In genomic region chr16:86357303-86357702, GRCh38 we compare ENCODE assay signal across 20 cellular contexts.
"Had no signal": no experiment of that assay in that cellular context is flagged by ENCODE, and none has a peak within 500 bp of the region (broad histone marks: within the 10 kb centered on the region; RNA-seq: fewer than 3 reads in every experiment).

No MANE protein-coding gene starts in this region.

- H3K27ac ChIP-seq: colonic mucosa, esophagus squamous epithelium, gastroesophageal sphincter, neutrophil, psoas muscle, skin epidermis, suprapubic skin, thyroid gland, upper lobe of left lung, uterus had no signal

- H3K4me3 Mint-ChIP-seq: memory B cell, nephron progenitor cell had no signal

- H3K27ac Mint-ChIP-seq: memory B cell; naive thymus-derived CD4-positive, alpha-beta T cell; nephron progenitor cell had no signal

- H3K27me3 ChIP-seq: colonic mucosa, gastroesophageal sphincter, thyroid gland, upper lobe of left lung, uterus had no signal

- DNase-seq: colonic mucosa; dermis blood vessel endothelial cell; esophagus squamous epithelium; foreskin fibroblast; glutamatergic neuron; left colon; naive thymus-derived CD4-positive, alpha-beta T cell; nephron progenitor cell; psoas muscle; stimulated activated CD4-positive, alpha-beta T cell treated with anti-CD3 and anti-CD28 coated beads, Interleukin-12 subunit alpha, Interleukin-12 subunit beta, amount 100 ng/mL, for 4 hours; stimulated activated naive CD4-positive, alpha-beta T cell treated with Interleukin-2 at 50 U/mL for 16 hours; thyroid gland; upper lobe of left lung; uterus had no signal

- H3K4me3 ChIP-seq: colonic mucosa, esophagus squamous epithelium, gastroesophageal sphincter, psoas muscle, skin epidermis, suprapubic skin, thyroid gland, upper lobe of left lung, uterus had no signal

- H3K4me1 Mint-ChIP-seq: memory B cell; naive thymus-derived CD4-positive, alpha-beta T cell had no signal

- H3K36me3 ChIP-seq: colonic mucosa, esophagus squamous epithelium, gastroesophageal sphincter, neutrophil, suprapubic skin, thyroid gland, upper lobe of left lung, uterus had no signal

- ATAC-seq: gastroesophageal sphincter; left colon; naive thymus-derived CD4-positive, alpha-beta T cell; psoas muscle; sciatic nerve had no signal

- H3K9me3 ChIP-seq: colonic mucosa, esophagus squamous epithelium, neutrophil, psoas muscle, thyroid gland, uterus had no signal

- H3K4me1 ChIP-seq: colonic mucosa, esophagus squamous epithelium, psoas muscle, suprapubic skin, thyroid gland, uterus had no signal
